23 cellular contexts compared by ENCODE assay signal in the genomic region with DNA sequence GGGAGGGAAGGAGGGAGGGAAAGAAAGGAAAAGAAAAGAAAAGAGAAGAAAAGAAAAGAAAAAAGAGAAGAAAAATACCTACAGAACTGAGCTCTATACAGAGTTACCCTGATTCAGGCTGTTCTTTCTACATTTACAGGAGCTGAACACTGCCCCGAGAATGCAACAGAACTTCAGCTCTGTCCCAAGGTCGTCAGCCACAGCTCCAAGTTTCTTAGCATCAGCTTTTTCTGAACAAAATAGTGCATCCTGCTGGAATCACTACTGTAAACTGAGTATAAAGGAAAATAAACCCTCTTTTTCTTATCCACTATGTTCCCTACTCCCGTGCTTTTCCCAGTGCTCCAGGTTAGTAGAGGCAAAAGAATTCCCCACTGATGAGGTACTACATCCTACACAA. TPM values are rescaled to one million over a fixed set of nuclear protein-coding genes. Genes with fewer than 3 reads are reported as not detected.
DNase-seq lines count a peak whose midpoint lies in the region; ATAC-seq, FAIRE-seq and TF ChIP-seq lines count a peak whose summit lies in the region.
"Had no signal": no experiment of that assay in that cellular context is flagged by ENCODE, and none has a peak within 500 bp of the region (broad histone marks: within the 10 kb centered on the region; RNA-seq: fewer than 3 reads in every experiment).

No MANE protein-coding gene starts in this region.

- H3K36me3 ChIP-seq in PC-3 (ENCODE audit: low read depth, low read length), result no peaks in the 10 kb centered on the region
- no peaks in the 10 kb centered on the region for H3K36me3 ChIP-seq in mammary epithelial cell (ENCODE audit: insufficient read depth, low read length)
- no peaks in the 10 kb centered on the region for H3K36me3 ChIP-seq in lower lobe of right lung
- H3K36me3 ChIP-seq: adrenal gland, pancreas, upper lobe of left lung had no signal

- no peak for FAIRE-seq in A549 (lab: Jason Lieb, UNC)
- FAIRE-seq: pancreas, TTC549 had no signal

- BruUV-seq in PC-3 (replicated peaks; lab: Mats Ljungman, UMichigan) (no TSS peak), mammary epithelial cell (replicated peaks; lab: Mats Ljungman, UMichigan) (no TSS peak)

- in situ Hi-C loops in mammary epithelial cell (cut with MboI; ENCODE audit: low sequenced_read_pairs in 2 of 2), result loop anchor here in 1 of 2 donors (5.0 kb wide), 1 partner anchor 38 kb away; no protein-coding TSS in a partner anchor

- H3K27ac ChIP-seq in A549 (peak overlapping the region; percentile 49 to 73; a peak in 5 of 6 replicates), PC-3 (ENCODE audit: low read length) (peak overlapping the region; percentile 68), mammary epithelial cell (ENCODE audit: insufficient read depth, low read depth, low read length) (no peak overlapping the region), lower lobe of right lung (peak overlapping the region; percentile 20)
- H3K27ac ChIP-seq: adrenal gland, C4-2B, pancreas, RWPE1 had no signal

- 36% methylated on average over 3 of the region's 3 CpGs for WGBS in A549 (ENCODE audit: missing lambda C conversion rate)
- 97% methylated on average over 3 of the region's 3 CpGs for WGBS in mammary epithelial cell (ENCODE audit: low coverage, missing lambda C conversion rate)

- CTCF ChIA-PET in A549 (lab: Yijun Ruan, JAX), result interaction anchor here (1.4 to 1.5 kb wide), 2 partner anchors 42 to 54 kb away, joined by 3 to 8 read pairs; no protein-coding TSS in a partner anchor
- CTCF ChIA-PET in PC-3 (lab: Charles Lee), result interaction anchor here (0.6 to 0.7 kb wide), 4 partner anchors 10 to 55 kb away, joined by 3 to 9 read pairs (median 4); no protein-coding TSS in a partner anchor
- CTCF ChIA-PET in mammary epithelial cell (lab: Charles Lee; ENCODE audit: low non-redundant PET), result no interaction called here

- DNase-seq in A549 (ENCODE audit: low read depth in 1 of 2, low spot score in 1 of 2) (no peak), PC-3 (no peak), mammary epithelial cell (no peak), lower lobe of right lung (no peak), head of caudate nucleus (no peak), NCI-H1930 (lab: John Stamatoyannopoulos, UW) (no peak), GM20000 (ENCODE audit: low spot score) (no peak), NCI-H345 (lab: John Stamatoyannopoulos, UW) (no peak)
- DNase-seq: activated CD4-positive, alpha-beta T cell treated with anti-CD3 and anti-CD28 coated beads, Interleukin-2, amount 10 ng/mL, durations not matched to agents 7 days and 5 days; adrenal gland; effector memory CD8-positive, alpha-beta T cell; hypothalamus; naive B cell; NCI-H1694 treated with DMSO at 0.1 percent for 48 hours; NK-92 treated with Interleukin-12 subunit alpha and Interleukin-12 subunit beta, amount 100 ng/mL, for 24 hours; pancreas; stimulated activated naive CD8-positive, alpha-beta T cell treated with anti-CD3 and anti-CD28 coated beads, Interleukin-15, amount 100 ng/mL, for 72 hours; SW 1271; upper lobe of left lung had no signal

- intact Hi-C loops in PC-3 (cut with micrococcal nuclease), result loop anchor here (10.0 kb wide), 1 partner anchor 296 kb away; a partner anchor contains a TSS
- intact Hi-C loops in mammary epithelial cell (cut with micrococcal nuclease), result no loop called here
- intact Hi-C loops in lower lobe of right lung (cut with DNase I), result no loop called here
- intact Hi-C loops in head of caudate nucleus (cut with DNase I), result loop anchor here (10.0 kb wide), 2 partner anchors 484 to 514 kb away; a partner anchor contains a TSS

- peaks cover 32% of the 10 kb centered on the region for H3K4me1 ChIP-seq in A549
- peaks cover 42% of the 10 kb centered on the region for H3K4me1 ChIP-seq in PC-3 (ENCODE audit: insufficient read depth, low read length)
- peaks cover 28% of the 10 kb centered on the region for H3K4me1 ChIP-seq in mammary epithelial cell (ENCODE audit: insufficient read depth, low read length)
- peaks cover 25% of the 10 kb centered on the region for H3K4me1 ChIP-seq in lower lobe of right lung

- ATAC-seq in A549 (peak in 1 of 2 experiments; percentile 42; a peak in 3 of 6 replicates), PC-3 (no peak), lower lobe of right lung (no peak)
- ATAC-seq: HCT116 had no signal

- no peak for TF ChIP-seq POLR2A in A549 (IDR thresholded peaks at IDR 0.05; ENCODE audit: low read length)

- dilution Hi-C loops in mammary epithelial cell (cut with HindIII; ENCODE audit: low sequenced_read_pairs), result loop anchor here (5.0 kb wide), 1 partner anchor 43 kb away; no protein-coding TSS in a partner anchor

- H4K20me1 ChIP-seq in PC-3 (ENCODE audit: low read length) (no peaks in the 10 kb centered on the region), mammary epithelial cell (ENCODE audit: insufficient read depth, low read length) (no peaks in the 10 kb centered on the region)

- H3K4me2 ChIP-seq in A549, result peak overlapping the region; percentile 50
- peak overlapping the region; percentile 59 for H3K4me2 ChIP-seq in PC-3 (ENCODE audit: low read length)
- H3K4me2 ChIP-seq in mammary epithelial cell (ENCODE audit: insufficient read depth, low read depth, low read length), result no peak overlapping the region

- no peak for TF ChIP-seq EP300 in A549 (IDR thresholded peaks at IDR 0.05)

- TF ChIP-seq RAD21 in A549 (conservative IDR thresholded peaks at IDR 0.05 in 1 of 2, IDR thresholded peaks at IDR 0.05 in 1 of 2), result no peak

- H3K27me3 ChIP-seq in PC-3 (ENCODE audit: low read length) (no peaks in the 10 kb centered on the region), mammary epithelial cell (ENCODE audit: insufficient read depth, low read length) (no peaks in the 10 kb centered on the region), lower lobe of right lung (ENCODE audit: low read depth) (no peaks in the 10 kb centered on the region)
- H3K27me3 ChIP-seq: adrenal gland, pancreas, upper lobe of left lung had no signal

- no peaks in the 10 kb centered on the region for H3K9me2 ChIP-seq in PC-3 (replicated peaks; ENCODE audit: low read length)

- TF ChIP-seq CTCF in A549 (IDR thresholded peaks at IDR 0.05) (no peak), PC-3 (conservative IDR thresholded peaks at IDR 0.05; ENCODE audit: low read depth, low read length) (no peak), mammary epithelial cell (conservative IDR thresholded peaks at IDR 0.05 in 1 of 2, IDR thresholded peaks at IDR 0.05 in 1 of 2; ENCODE audit: extremely low read depth in 1 of 2, insufficient read depth in 1 of 2, low read depth in 1 of 2, low read length in 2 of 2) (no peak), lower lobe of right lung (IDR thresholded peaks at IDR 0.05) (no peak), GM20000 (IDR thresholded peaks at IDR 0.05; ENCODE audit: extremely low read depth, missing control alignments) (no peak)

- POLR2A ChIA-PET in A549 (lab: Yijun Ruan, JAX) (no interaction called here), PC-3 (lab: Charles Lee; ENCODE audit: unreplicated experiment) (interaction anchor here (0.6 kb wide), 1 partner anchor 24 kb away, joined by 4 read pairs; no protein-coding TSS in a partner anchor)

- H3K4me3 ChIP-seq in A549 (no peak overlapping the region), PC-3 (ENCODE audit: low read length) (no peak overlapping the region), mammary epithelial cell (replicated peaks in 1 of 3; ENCODE audit: insufficient read depth in 1 of 3, low read depth in 2 of 3, low read length in 3 of 3) (no peak overlapping the region), lower lobe of right lung (no peak overlapping the region)
- H3K4me3 ChIP-seq: adrenal gland, pancreas, upper lobe of left lung had no signal

- H3K9ac ChIP-seq in PC-3 (ENCODE audit: low read length) (peak overlapping the region; percentile 20), mammary epithelial cell (ENCODE audit: insufficient read depth, low read length) (no peak overlapping the region)

- H3K79me2 ChIP-seq in PC-3 (ENCODE audit: low read length) (peaks cover 12% of the 10 kb centered on the region), mammary epithelial cell (ENCODE audit: insufficient read depth, low read length) (peaks cover 13% of the 10 kb centered on the region)

- H2AFZ ChIP-seq in PC-3 (ENCODE audit: low read length) (peak overlapping the region; percentile 43), mammary epithelial cell (ENCODE audit: low read depth, low read length) (peak overlapping the region; percentile 3)

- H3F3A ChIP-seq in PC-3 (ENCODE audit: low read length, unreplicated experiment), result peaks cover 3% of the 10 kb centered on the region

- no peaks in the 10 kb centered on the region for H3K9me3 ChIP-seq in A549
- H3K9me3 ChIP-seq in PC-3 (ENCODE audit: low read length), result no peaks in the 10 kb centered on the region
- H3K9me3 ChIP-seq in mammary epithelial cell (replicated peaks; ENCODE audit: insufficient read depth, low read length), result no peaks in the 10 kb centered on the region
- no peaks in the 10 kb centered on the region for H3K9me3 ChIP-seq in lower lobe of right lung
- H3K9me3 ChIP-seq: adrenal gland, pancreas, upper lobe of left lung had no signal

TF ChIP-seq in A549, 52 proteins besides CTCF, POLR2A, EP300 and RAD21 (continues in another document):
- no peak for TF ChIP-seq FOXS1 (CRISPR knock-in tag; IDR thresholded peaks at IDR 0.05)
- no peak for TF ChIP-seq ZFP36 (IDR thresholded peaks at IDR 0.05; ENCODE audit: borderline replicate concordance, partially characterized antibody)
- TF ChIP-seq ZNF302 (CRISPR knock-in tag; IDR thresholded peaks at IDR 0.05), result no peak
- TF ChIP-seq JUNB (IDR thresholded peaks at IDR 0.05), result no peak
- TF ChIP-seq, protein P1, sequence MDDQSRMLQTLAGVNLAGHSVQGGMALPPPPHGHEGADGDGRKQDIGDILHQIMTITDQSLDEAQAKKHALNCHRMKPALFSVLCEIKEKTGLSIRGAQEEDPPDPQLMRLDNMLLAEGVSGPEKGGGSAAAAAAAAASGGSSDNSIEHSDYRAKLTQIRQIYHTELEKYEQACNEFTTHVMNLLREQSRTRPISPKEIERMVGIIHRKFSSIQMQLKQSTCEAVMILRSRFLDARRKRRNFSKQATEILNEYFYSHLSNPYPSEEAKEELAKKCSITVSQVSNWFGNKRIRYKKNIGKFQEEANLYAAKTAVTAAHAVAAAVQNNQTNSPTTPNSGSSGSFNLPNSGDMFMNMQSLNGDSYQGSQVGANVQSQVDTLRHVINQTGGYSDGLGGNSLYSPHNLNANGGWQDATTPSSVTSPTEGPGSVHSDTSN (IDR thresholded peaks at IDR 0.05), result no peak
- TF ChIP-seq EHMT2 (IDR thresholded peaks at IDR 0.05; ENCODE audit: low read depth), result no peak

RNA-seq across cellular contexts. Expression of a gene that starts 4.7 kb away (rescaled TPM):
- 94.5 and 97.3 TPM in 2 replicates for polyA plus RNA-seq in A549 (2011; rRNA removed)
- 50.8 and 63.9 TPM in 2 replicates for polyA plus RNA-seq in A549 (2012; cell fraction: cytosol; rRNA removed)
- 65.6 and 112 TPM in 2 replicates for polyA plus RNA-seq in A549 (2012; cell fraction: nucleus; rRNA removed)
- polyA plus RNA-seq in A549 (2017; fragmentation: RNase III; extraction: RNeasy Plus Mini Kit Qiagen cat#74134 plus additional on column Dnase treatment), result 40.1 to 46.1 TPM (median 41.5 TPM) in 3 replicates
- polyA minus RNA-seq in A549 (2011; rRNA and poly(A)+ RNA removed), result 159 and 172 TPM in 2 replicates
- 154 and 185 TPM in 2 replicates for total RNA-seq in PC-3 (2014; rRNA removed)
- 100 to 1,000 TPM in 1 of 2 donors, 10 to 100 TPM in 1; 89.7 to 163 TPM for total RNA-seq in mammary epithelial cell
- 133 TPM for polyA plus RNA-seq in mammary epithelial cell
- polyA minus RNA-seq in mammary epithelial cell, result 117 TPM
- 114 TPM for total RNA-seq in lower lobe of right lung

Comparison
In these comparisons a context has a peak if more than half of its experiments do, and no peak if none do; other contexts are left out.
1. intact Hi-C loops: an anchor here in PC-3 (10.0 kb wide) and head of caudate nucleus (10.0 kb wide); none called in mammary epithelial cell and lower lobe of right lung.